Comparison of ENCODE assay signal across 9 cellular contexts in the genomic region with DNA sequence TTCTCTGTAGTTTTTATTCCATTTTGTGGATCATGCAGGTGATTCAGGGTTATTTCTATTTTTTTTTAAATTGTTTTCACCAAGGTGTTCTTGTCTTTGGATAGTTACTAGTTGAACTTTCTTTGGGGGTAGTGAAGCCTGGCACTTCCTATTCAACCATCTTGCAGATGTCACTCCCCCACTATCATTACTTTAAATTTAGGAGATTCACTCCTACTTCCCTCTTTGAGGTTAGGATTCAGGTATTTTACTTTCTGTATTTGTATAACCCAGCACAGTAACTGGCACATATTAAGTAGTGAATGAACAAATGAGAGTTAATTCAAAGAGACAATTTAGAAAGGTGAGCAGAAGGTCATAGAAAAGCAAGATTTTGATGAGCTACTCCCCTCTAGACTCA.
"Had no signal": no experiment of that assay in that cellular context is flagged by ENCODE, and none has a peak within 500 bp of the region (broad histone marks: within the 10 kb centered on the region; RNA-seq: fewer than 3 reads in every experiment).

No MANE protein-coding gene starts in this region.

- H3K27ac ChIP-seq: GM23248 had no signal

- H3K9me3 Mint-ChIP-seq: GM23338, HFFc6 had no signal

- DNase-seq: GM23248, GOT3, H7, H9, HCEC 1CT, HFFc6 had no signal

- H3K36me3 ChIP-seq: HAP-1 had no signal

- H3K9me3 ChIP-seq: HAP-1 had no signal

- H3K4me3 ChIP-seq: GM23248, GM23338, HAP-1 had no signal

- H3K4me1 Mint-ChIP-seq: GM23338, H9 had no signal

- H3K9ac ChIP-seq: GM23248 had no signal

- H3K4me2 ChIP-seq: GM23338 had no signal

- ATAC-seq: GM23338, HCT116 had no signal

- H3K4me3 Mint-ChIP-seq: GM23338, H9, HFFc6 had no signal

- H3K4me1 ChIP-seq: HAP-1 had no signal

- H2AFZ ChIP-seq: GM23248, GM23338 had no signal

- H3K27ac Mint-ChIP-seq: H9, HFFc6 had no signal
